Comparison of ENCODE assay signal across 1 cellular context in the genomic region with DNA sequence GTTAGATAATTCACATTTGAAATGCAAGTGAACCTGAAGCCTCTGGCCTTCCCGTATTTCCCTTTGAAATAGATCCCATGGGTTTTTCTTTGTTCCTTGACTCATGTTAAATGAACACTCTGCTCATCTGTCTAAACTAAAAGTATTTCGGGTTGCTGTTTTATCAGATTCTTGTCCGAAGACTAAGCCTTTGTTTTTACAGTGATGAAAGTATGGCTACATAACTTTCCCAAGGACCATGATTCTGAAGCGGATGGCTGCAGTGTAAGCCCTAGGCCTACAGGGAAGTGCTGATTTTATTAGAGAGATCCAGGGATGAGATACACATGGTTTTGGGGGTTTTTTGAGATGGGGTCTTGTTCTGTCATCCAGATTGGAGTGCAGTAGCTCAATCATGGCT.
TF ChIP-seq lines count a peak whose summit lies in the region.

No MANE protein-coding gene starts in this region.

TF ChIP-seq in GM23338, 12 proteins besides CTCF, POLR2A, EP300 and RAD21 (continued from another document):
- TF ChIP-seq, protein P1, sequence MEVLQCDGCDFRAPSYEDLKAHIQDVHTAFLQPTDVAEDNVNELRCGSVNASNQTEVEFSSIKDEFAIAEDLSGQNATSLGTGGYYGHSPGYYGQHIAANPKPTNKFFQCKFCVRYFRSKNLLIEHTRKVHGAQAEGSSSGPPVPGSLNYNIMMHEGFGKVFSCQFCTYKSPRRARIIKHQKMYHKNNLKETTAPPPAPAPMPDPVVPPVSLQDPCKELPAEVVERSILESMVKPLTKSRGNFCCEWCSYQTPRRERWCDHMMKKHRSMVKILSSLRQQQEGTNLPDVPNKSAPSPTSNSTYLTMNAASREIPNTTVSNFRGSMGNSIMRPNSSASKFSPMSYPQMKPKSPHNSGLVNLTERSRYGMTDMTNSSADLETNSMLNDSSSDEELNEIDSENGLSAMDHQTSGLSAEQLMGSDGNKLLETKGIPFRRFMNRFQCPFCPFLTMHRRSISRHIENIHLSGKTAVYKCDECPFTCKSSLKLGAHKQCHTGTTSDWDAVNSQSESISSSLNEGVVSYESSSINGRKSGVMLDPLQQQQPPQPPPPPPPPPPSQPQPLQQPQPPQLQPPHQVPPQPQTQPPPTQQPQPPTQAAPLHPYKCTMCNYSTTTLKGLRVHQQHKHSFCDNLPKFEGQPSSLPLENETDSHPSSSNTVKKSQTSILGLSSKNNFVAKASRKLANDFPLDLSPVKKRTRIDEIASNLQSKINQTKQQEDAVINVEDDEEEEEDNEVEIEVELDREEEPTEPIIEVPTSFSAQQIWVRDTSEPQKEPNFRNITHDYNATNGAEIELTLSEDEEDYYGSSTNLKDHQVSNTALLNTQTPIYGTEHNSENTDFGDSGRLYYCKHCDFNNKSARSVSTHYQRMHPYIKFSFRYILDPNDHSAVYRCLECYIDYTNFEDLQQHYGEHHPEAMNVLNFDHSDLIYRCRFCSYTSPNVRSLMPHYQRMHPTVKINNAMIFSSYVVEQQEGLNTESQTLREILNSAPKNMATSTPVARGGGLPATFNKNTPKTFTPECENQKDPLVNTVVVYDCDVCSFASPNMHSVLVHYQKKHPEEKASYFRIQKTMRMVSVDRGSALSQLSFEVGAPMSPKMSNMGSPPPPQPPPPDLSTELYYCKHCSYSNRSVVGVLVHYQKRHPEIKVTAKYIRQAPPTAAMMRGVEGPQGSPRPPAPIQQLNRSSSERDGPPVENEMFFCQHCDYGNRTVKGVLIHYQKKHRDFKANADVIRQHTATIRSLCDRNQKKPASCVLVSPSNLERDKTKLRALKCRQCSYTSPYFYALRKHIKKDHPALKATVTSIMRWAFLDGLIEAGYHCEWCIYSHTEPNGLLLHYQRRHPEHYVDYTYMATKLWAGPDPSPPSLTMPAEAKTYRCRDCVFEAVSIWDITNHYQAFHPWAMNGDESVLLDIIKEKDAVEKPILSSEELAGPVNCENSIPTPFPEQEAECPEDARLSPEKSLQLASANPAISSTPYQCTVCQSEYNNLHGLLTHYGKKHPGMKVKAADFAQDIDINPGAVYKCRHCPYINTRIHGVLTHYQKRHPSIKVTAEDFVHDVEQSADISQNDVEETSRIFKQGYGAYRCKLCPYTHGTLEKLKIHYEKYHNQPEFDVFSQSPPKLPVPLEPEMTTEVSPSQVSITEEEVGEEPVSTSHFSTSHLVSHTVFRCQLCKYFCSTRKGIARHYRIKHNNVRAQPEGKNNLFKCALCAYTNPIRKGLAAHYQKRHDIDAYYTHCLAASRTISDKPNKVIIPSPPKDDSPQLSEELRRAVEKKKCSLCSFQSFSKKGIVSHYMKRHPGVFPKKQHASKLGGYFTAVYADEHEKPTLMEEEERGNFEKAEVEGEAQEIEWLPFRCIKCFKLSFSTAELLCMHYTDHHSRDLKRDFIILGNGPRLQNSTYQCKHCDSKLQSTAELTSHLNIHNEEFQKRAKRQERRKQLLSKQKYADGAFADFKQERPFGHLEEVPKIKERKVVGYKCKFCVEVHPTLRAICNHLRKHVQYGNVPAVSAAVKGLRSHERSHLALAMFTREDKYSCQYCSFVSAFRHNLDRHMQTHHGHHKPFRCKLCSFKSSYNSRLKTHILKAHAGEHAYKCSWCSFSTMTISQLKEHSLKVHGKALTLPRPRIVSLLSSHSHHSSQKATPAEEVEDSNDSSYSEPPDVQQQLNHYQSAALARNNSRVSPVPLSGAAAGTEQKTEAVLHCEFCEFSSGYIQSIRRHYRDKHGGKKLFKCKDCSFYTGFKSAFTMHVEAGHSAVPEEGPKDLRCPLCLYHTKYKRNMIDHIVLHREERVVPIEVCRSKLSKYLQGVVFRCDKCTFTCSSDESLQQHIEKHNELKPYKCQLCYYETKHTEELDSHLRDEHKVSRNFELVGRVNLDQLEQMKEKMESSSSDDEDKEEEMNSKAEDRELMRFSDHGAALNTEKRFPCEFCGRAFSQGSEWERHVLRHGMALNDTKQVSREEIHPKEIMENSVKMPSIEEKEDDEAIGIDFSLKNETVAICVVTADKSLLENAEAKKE (CRISPR knock-in tag; IDR thresholded peaks at IDR 0.05): no peak
- TF ChIP-seq EZH2phosphoT487 (IDR thresholded peaks at IDR 0.05; ENCODE audit: unreplicated experiment) (no peak), STAT1 (IDR thresholded peaks at IDR 0.05; ENCODE audit: unreplicated experiment) (no peak), JUNB (IDR thresholded peaks at IDR 0.05; ENCODE audit: unreplicated experiment) (no peak), ZNF331 (CRISPR knock-in tag; IDR thresholded peaks at IDR 0.05; ENCODE audit: low read depth) (no peak), CREB1 (CRISPR knock-in tag; IDR thresholded peaks at IDR 0.05; ENCODE audit: low read depth) (no peak), NANOG (IDR thresholded peaks at IDR 0.05; ENCODE audit: borderline replicate concordance) (no peak), ZNF114 (CRISPR knock-in tag; IDR thresholded peaks at IDR 0.05) (no peak)
- TF ChIP-seq, protein P2, sequence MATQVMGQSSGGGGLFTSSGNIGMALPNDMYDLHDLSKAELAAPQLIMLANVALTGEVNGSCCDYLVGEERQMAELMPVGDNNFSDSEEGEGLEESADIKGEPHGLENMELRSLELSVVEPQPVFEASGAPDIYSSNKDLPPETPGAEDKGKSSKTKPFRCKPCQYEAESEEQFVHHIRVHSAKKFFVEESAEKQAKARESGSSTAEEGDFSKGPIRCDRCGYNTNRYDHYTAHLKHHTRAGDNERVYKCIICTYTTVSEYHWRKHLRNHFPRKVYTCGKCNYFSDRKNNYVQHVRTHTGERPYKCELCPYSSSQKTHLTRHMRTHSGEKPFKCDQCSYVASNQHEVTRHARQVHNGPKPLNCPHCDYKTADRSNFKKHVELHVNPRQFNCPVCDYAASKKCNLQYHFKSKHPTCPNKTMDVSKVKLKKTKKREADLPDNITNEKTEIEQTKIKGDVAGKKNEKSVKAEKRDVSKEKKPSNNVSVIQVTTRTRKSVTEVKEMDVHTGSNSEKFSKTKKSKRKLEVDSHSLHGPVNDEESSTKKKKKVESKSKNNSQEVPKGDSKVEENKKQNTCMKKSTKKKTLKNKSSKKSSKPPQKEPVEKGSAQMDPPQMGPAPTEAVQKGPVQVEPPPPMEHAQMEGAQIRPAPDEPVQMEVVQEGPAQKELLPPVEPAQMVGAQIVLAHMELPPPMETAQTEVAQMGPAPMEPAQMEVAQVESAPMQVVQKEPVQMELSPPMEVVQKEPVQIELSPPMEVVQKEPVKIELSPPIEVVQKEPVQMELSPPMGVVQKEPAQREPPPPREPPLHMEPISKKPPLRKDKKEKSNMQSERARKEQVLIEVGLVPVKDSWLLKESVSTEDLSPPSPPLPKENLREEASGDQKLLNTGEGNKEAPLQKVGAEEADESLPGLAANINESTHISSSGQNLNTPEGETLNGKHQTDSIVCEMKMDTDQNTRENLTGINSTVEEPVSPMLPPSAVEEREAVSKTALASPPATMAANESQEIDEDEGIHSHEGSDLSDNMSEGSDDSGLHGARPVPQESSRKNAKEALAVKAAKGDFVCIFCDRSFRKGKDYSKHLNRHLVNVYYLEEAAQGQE (IDR thresholded peaks at IDR 0.05; ENCODE audit: unreplicated experiment): no peak
- TF ChIP-seq, protein P3, sequence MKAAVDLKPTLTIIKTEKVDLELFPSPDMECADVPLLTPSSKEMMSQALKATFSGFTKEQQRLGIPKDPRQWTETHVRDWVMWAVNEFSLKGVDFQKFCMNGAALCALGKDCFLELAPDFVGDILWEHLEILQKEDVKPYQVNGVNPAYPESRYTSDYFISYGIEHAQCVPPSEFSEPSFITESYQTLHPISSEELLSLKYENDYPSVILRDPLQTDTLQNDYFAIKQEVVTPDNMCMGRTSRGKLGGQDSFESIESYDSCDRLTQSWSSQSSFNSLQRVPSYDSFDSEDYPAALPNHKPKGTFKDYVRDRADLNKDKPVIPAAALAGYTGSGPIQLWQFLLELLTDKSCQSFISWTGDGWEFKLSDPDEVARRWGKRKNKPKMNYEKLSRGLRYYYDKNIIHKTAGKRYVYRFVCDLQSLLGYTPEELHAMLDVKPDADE (IDR thresholded peaks at IDR 0.05): no peak
TF ChIP-seq in GM23338: peak in this region for 0.
